10 cellular contexts compared by ENCODE assay signal in genomic region chr3:6568999-6569493, GRCh38.
"Had no signal": no experiment of that assay in that cellular context is flagged by ENCODE, and none has a peak within 500 bp of the region (broad histone marks: within the 10 kb centered on the region; RNA-seq: fewer than 3 reads in every experiment).

No MANE protein-coding gene starts in this region.

- H3K27ac ChIP-seq: HL-60, KMS-11 had no signal

- H3K4me2 ChIP-seq: GM23338, KMS-11 had no signal

- H2AFZ ChIP-seq: GM23338 had no signal

- H3K4me3 ChIP-seq: GM23338 had no signal

- FAIRE-seq: H1, H54 had no signal

- H3K4me1 Mint-ChIP-seq: GM23338 had no signal

- ATAC-seq: GM23338 had no signal

- H3K9ac ChIP-seq: KMS-11 had no signal

- H3K27ac Mint-ChIP-seq: GM23338, H9, HFFc6 had no signal

- H3K9me3 Mint-ChIP-seq: H9 had no signal

- H3K4me3 Mint-ChIP-seq: GM23338, H9, HFFc6 had no signal

- DNase-seq: H9, HCEC 1CT, HFFc6, IMR-90, KBM-7 had no signal
